In genomic region chr1:201789245-201789644, GRCh38 we compare ENCODE assay signal across 15 cellular contexts. TPM values are rescaled to one million over a fixed set of nuclear protein-coding genes. Genes with fewer than 3 reads are reported as not detected.
DNase-seq lines count a peak whose midpoint lies in the region; ATAC-seq and TF ChIP-seq lines count a peak whose summit lies in the region.
"Had no signal": no experiment of that assay in that cellular context is flagged by ENCODE, and none has a peak within 500 bp of the region (broad histone marks: within the 10 kb centered on the region; RNA-seq: fewer than 3 reads in every experiment).

No MANE protein-coding gene starts in this region.

- H3K4me1 Mint-ChIP-seq in T-helper 17 cell, result peaks cover 4% of the 10 kb centered on the region
- H3K4me1 Mint-ChIP-seq in activated naive CD8-positive, alpha-beta T cell treated with anti-CD3 and anti-CD28 coated beads for 36 hours, result peaks cover 10% of the 10 kb centered on the region
- H3K4me1 Mint-ChIP-seq: WTC11 had no signal

- TF ChIP-seq CTCF in gastroesophageal sphincter (IDR thresholded peaks at IDR 0.05), result no peak
- no peak for TF ChIP-seq CTCF in stomach (IDR thresholded peaks at IDR 0.05)

- H3K27me3 ChIP-seq in ACC112 (ENCODE audit: insufficient read depth, low read length), result no peaks in the 10 kb centered on the region
- H3K27me3 ChIP-seq in gastroesophageal sphincter, result no peaks in the 10 kb centered on the region
- H3K27me3 ChIP-seq in stomach, result no peaks in the 10 kb centered on the region

- H3K4me1 ChIP-seq in ACC112 (ENCODE audit: control insufficient read depth, insufficient read depth, low read length, unreplicated experiment) (peaks cover 63% of the 10 kb centered on the region), gastroesophageal sphincter (peaks cover 6 to 68% (median 39%) of the 10 kb centered on the region in 3 donors), stomach (peaks cover 18 to 42% (median 34%) of the 10 kb centered on the region in 4 donors)

- no peak overlapping the region for H3K4me3 Mint-ChIP-seq in T-helper 17 cell
- no peak overlapping the region for H3K4me3 Mint-ChIP-seq in activated naive CD8-positive, alpha-beta T cell treated with anti-CD3 and anti-CD28 coated beads for 36 hours
- H3K4me3 Mint-ChIP-seq: activated CD4-positive, alpha-beta memory T cell treated with anti-CD3 and anti-CD28 coated beads, Interleukin-2, amount 10 ng/mL, durations not matched to agents 7 days and 5 days; WTC11 had no signal

- H3K36me3 Mint-ChIP-seq in T-helper 17 cell (ENCODE audit: low read depth), result no peaks in the 10 kb centered on the region
- no peaks in the 10 kb centered on the region for H3K36me3 Mint-ChIP-seq in activated naive CD8-positive, alpha-beta T cell treated with anti-CD3 and anti-CD28 coated beads for 36 hours
- H3K36me3 Mint-ChIP-seq: activated naive CD4-positive, alpha-beta T cell treated with anti-CD3 and anti-CD28 coated beads, Interleukin-2, amount 50 U/mL, for 72 hours had no signal

- H3K27ac ChIP-seq in ACC112 (ENCODE audit: low read depth, low read length), result peak overlapping the region; percentile 79
- H3K27ac ChIP-seq in gastroesophageal sphincter, result peak overlapping the region in 3 of 4 donors; percentile 71 to 78 (median 73)
- peak overlapping the region in 4 of 5 donors; percentile 60 to 81 (median 76) for H3K27ac ChIP-seq in stomach

- H3K27me3 Mint-ChIP-seq in T-helper 17 cell, result no peaks in the 10 kb centered on the region
- H3K27me3 Mint-ChIP-seq in activated naive CD8-positive, alpha-beta T cell treated with anti-CD3 and anti-CD28 coated beads for 36 hours, result no peaks in the 10 kb centered on the region
- H3K27me3 Mint-ChIP-seq: activated CD4-positive, alpha-beta memory T cell treated with anti-CD3 and anti-CD28 coated beads, Interleukin-2, amount 10 ng/mL, durations not matched to agents 7 days and 5 days had no signal

- no peaks in the 10 kb centered on the region for H3K9me3 ChIP-seq in T-helper 17 cell (ENCODE audit: control insufficient read depth, low read length, poor library complexity, severe bottlenecking)
- H3K9me3 ChIP-seq in gastroesophageal sphincter, result no peaks in the 10 kb centered on the region
- H3K9me3 ChIP-seq in stomach, result no peaks in the 10 kb centered on the region
- H3K9me3 ChIP-seq: mucosa of descending colon had no signal

- intact Hi-C loops in stomach (cut with DNase I; ENCODE audit: low total_unique reads), result no loop called here

- TF ChIP-seq EP300 in gastroesophageal sphincter (IDR thresholded peaks at IDR 0.05) (no peak), stomach (IDR thresholded peaks at IDR 0.05) (no peak)

- TF ChIP-seq POLR2A in gastroesophageal sphincter (IDR thresholded peaks at IDR 0.05) (no peak), stomach (IDR thresholded peaks at IDR 0.05) (no peak)

- H2AFZ ChIP-seq in ACC112 (ENCODE audit: low read length, unreplicated experiment), result no peak overlapping the region

- peaks cover 63% of the 10 kb centered on the region for H3K36me3 ChIP-seq in ACC112 (ENCODE audit: insufficient read depth, low read length)
- peaks cover 0 to 49% of the 10 kb centered on the region in 2 donors for H3K36me3 ChIP-seq in gastroesophageal sphincter
- peaks cover 27 to 81% (median 66%) of the 10 kb centered on the region in 4 donors for H3K36me3 ChIP-seq in stomach

- DNase-seq in T-helper 17 cell (no peak), stomach (no peak), NCI-H2196 (lab: John Stamatoyannopoulos, UW; ENCODE audit: unreplicated experiment) (no peak), LoVo (ENCODE audit: low spot score) (no peak)
- DNase-seq in activated naive CD8-positive, alpha-beta T cell treated with anti-CD3 and anti-CD28 coated beads for 36 hours, result no peak
- DNase-seq: activated CD4-positive, alpha-beta memory T cell treated with anti-CD3 and anti-CD28 coated beads, Interleukin-2, amount 10 ng/mL, durations not matched to agents 7 days and 5 days; activated T-cell treated with anti-CD3 and anti-CD28 coated beads, Interleukin-2, amount 50 U/mL, for 48 hours; mucosa of descending colon; SHP77 treated with DMSO at 0.1 percent for 48 hours; T-helper 2 cell had no signal

- H3K27ac Mint-ChIP-seq in T-helper 17 cell, result peak overlapping the region; percentile 65
- H3K27ac Mint-ChIP-seq in activated naive CD8-positive, alpha-beta T cell treated with anti-CD3 and anti-CD28 coated beads for 36 hours, result no peak overlapping the region
- H3K27ac Mint-ChIP-seq: activated CD4-positive, alpha-beta memory T cell treated with anti-CD3 and anti-CD28 coated beads, Interleukin-2, amount 10 ng/mL, durations not matched to agents 7 days and 5 days; WTC11 had no signal

- 94% methylated on average over 5 of the region's 5 CpGs; no CpG with 5 or more reads in 1 of the 2 donors for whole genome bisulfite sequencing in gastroesophageal sphincter (ENCODE audit: low coverage in 1 of 2), 2 donors
- 91 to 93% (median 92%) methylated on average over 5 of the region's 5 CpGs for whole genome bisulfite sequencing in stomach, 5 donors

- H3K4me3 ChIP-seq in ACC112 (ENCODE audit: low read depth, low read length), result peak overlapping the region; percentile 10; the same call in 1 of the 2 replicates
- H3K4me3 ChIP-seq in gastroesophageal sphincter, result no peak overlapping the region
- no peak overlapping the region for H3K4me3 ChIP-seq in stomach
- H3K4me3 ChIP-seq: mucosa of descending colon had no signal

- ATAC-seq in T-helper 17 cell, result no peak
- ATAC-seq in gastroesophageal sphincter, result no peak
- ATAC-seq in HG03378 (IDR thresholded peaks at IDR 0.05; ENCODE audit: unreplicated experiment), result no peak
- ATAC-seq: activated naive CD4-positive, alpha-beta T cell treated with anti-CD3 and anti-CD28 coated beads, Interleukin-2, amount 50 U/mL, for 72 hours; mucosa of descending colon; WTC11 had no signal

- no peaks in the 10 kb centered on the region for H3K9me3 Mint-ChIP-seq in activated naive CD8-positive, alpha-beta T cell treated with anti-CD3 and anti-CD28 coated beads for 36 hours
- H3K9me3 Mint-ChIP-seq: activated CD4-positive, alpha-beta memory T cell treated with anti-CD3 and anti-CD28 coated beads, Interleukin-2, amount 10 ng/mL, durations not matched to agents 7 days and 5 days; activated naive CD4-positive, alpha-beta T cell treated with anti-CD3 and anti-CD28 coated beads, Interleukin-2, amount 50 U/mL, for 72 hours; WTC11 had no signal

- peaks cover 16% of the 10 kb centered on the region for H3K79me2 ChIP-seq in ACC112 (ENCODE audit: control insufficient read depth, insufficient read depth, low read length, unreplicated experiment)

RNA-seq across cellular contexts. Expression of gene IPO9, which starts 39.7 kb away (rescaled TPM):
- total RNA-seq in T-helper 17 cell, result 10 to 100 TPM; 24.0 to 29.3 TPM
- total RNA-seq in gastroesophageal sphincter, result 10 to 100 TPM; 21.6 to 30.7 (median 26.5) TPM
- 10 to 100 TPM in 2 of 5 donors, 1 to 10 TPM in 3; 5.2 to 27.9 (median 9.9) TPM for total RNA-seq in stomach
- polyA plus RNA-seq in stomach, result 10 to 100 TPM; 13.5 to 18.6 (median 14.4) TPM
- 10 to 100 TPM; 69.2 to 69.4 TPM for total RNA-seq in activated naive CD8-positive, alpha-beta T cell treated with anti-CD3 and anti-CD28 coated beads for 36 hours
